ENCODE assay signal across 8 cellular contexts in the genomic region with DNA sequence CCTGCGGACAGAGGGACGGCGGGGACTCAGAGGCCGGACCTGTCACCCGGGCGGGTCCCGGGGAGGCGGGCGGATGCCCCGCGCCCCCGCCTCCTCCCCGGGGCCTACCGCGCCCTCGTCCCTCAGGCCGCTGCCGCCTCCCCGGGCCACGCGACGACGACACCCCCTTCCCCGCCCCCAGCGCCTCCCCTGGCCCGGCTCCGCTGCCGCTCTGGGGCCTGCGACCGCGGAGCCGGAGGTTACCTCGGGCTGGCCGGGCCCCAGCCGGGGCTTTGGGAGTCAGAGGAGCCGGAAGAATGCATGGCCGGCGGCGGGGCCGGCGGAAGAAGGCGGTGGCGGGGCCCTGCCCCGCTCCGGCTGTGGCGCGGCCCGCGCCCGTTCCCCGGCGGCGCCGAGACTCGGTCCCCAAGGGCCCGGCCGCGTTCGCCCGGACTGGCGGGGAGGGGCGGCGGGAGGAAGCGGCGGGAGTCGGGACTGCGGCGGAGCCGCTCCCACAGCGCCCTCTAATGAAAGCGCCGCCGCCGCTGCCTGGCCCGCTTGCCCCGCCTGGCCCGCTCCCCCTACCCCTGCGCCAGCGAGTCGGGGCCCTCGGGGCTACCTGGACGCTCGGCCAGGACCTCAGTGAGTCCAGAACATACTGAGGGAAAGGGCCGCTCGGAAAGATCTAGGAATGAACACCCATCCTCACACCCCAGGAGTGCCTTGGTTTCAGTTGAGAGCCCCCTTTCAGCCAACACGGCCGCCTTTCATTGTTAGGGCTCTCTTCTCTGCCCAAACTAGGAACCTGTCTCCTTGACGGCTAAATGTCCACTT. TPM values are rescaled to one million over a fixed set of nuclear protein-coding genes. Genes with fewer than 3 reads are reported as not detected.
A peak's percentile ranks its signal among the peaks of the same experiment; 100 is the strongest.
DNase-seq lines count a peak whose midpoint lies in the region; ATAC-seq and TF ChIP-seq lines count a peak whose summit lies in the region.

A gene with protein sequence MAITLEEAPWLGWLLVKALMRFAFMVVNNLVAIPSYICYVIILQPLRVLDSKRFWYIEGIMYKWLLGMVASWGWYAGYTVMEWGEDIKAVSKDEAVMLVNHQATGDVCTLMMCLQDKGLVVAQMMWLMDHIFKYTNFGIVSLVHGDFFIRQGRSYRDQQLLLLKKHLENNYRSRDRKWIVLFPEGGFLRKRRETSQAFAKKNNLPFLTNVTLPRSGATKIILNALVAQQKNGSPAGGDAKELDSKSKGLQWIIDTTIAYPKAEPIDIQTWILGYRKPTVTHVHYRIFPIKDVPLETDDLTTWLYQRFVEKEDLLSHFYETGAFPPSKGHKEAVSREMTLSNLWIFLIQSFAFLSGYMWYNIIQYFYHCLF (minus strand): TSS at position 434 of the 813 bp plus-strand sequence. CDS start 1,467 bp downstream, outside the sequence.

- H4K12ac ChIP-seq in trophoblast cell (ENCODE audit: low read depth, low read length): peak within 1 kb of the TSS; percentile 72

- H3K79me1 ChIP-seq in trophoblast cell (ENCODE audit: low read length): peaks cover 4% of the 10 kb centered on the region

- peak within 1 kb of the TSS; percentile 65 for H2BK12ac ChIP-seq in trophoblast cell (ENCODE audit: low read length)

- H3K23ac ChIP-seq in trophoblast cell (ENCODE audit: low read length): no peak within 1 kb of the TSS

- no peak for TF ChIP-seq POLR2A in transverse colon (IDR thresholded peaks at IDR 0.05)

- H3K9me2 ChIP-seq in GM23248 (ENCODE audit: insufficient read depth) (no peaks in the 10 kb centered on the region), SU-DHL-6 (replicated peaks; ENCODE audit: insufficient read depth, low read length) (no peaks in the 10 kb centered on the region)

- DNase-seq in GM23248 (peak; percentile 86), Right ventricle myocardium superior (peak; percentile 89), trophoblast cell (peak; percentile 63 to 69), transverse colon (peak; percentile 82)
- peak; percentile 14 for DNase-seq in activated naive CD8-positive, alpha-beta T cell treated with anti-CD3 and anti-CD28 coated beads, Interleukin-2, amount 50 U/mL, for 16 hours (ENCODE audit: low read depth, low spot score)

- peak within 1 kb of the TSS; percentile 90 for H3K9ac ChIP-seq in ES-I3 (ENCODE audit: low read depth, low read length)
- peak within 1 kb of the TSS; percentile 85 for H3K9ac ChIP-seq in GM23248
- peak within 1 kb of the TSS; percentile 71 for H3K9ac ChIP-seq in SU-DHL-6 (ENCODE audit: low read length)
- peak within 1 kb of the TSS; percentile 98 for H3K9ac ChIP-seq in trophoblast cell (ENCODE audit: low read length)

- H4K20me1 ChIP-seq in GM23248 (ENCODE audit: insufficient read depth): no peaks in the 10 kb centered on the region
- no peaks in the 10 kb centered on the region for H4K20me1 ChIP-seq in SU-DHL-6 (ENCODE audit: low read depth, low read length)

- TF ChIP-seq EP300 in transverse colon (IDR thresholded peaks at IDR 0.05; ENCODE audit: low read depth): no peak

- H4K8ac ChIP-seq in trophoblast cell (ENCODE audit: low read depth, low read length): peak within 1 kb of the TSS; percentile 88

- in situ Hi-C loops in GM23248 (cut with MboI): no loop called here
- in situ Hi-C loops in transverse colon (cut with MboI; ENCODE audit: low pct_ligation_motif_present in 1 of 4, low pct_unique_long_range_greater_than_20kb in 1 of 4, low sequenced_read_pairs in 3 of 4): no loop called here

- H3F3A ChIP-seq in GM23248 (ENCODE audit: insufficient read depth) (peaks cover 20% of the 10 kb centered on the region), SU-DHL-6 (ENCODE audit: insufficient read depth) (peaks cover 12% of the 10 kb centered on the region; the same call in 1 of the 2 replicates)

- peak; percentile 78 for TF ChIP-seq CTCF in LNCAP (IDR thresholded peaks at IDR 0.05)
- peak; percentile 47 for TF ChIP-seq CTCF in SU-DHL-6 (IDR thresholded peaks at IDR 0.05; ENCODE audit: insufficient read depth, low read length, poor library complexity, severe bottlenecking)
- TF ChIP-seq CTCF in transverse colon (IDR thresholded peaks at IDR 0.05): peak; percentile 44 to 76 (median 54)

- H3K9me3 ChIP-seq in ES-I3 (ENCODE audit: control insufficient read depth, insufficient read depth, low read length) (no peaks in the 10 kb centered on the region), GM23248 (ENCODE audit: low read depth) (no peaks in the 10 kb centered on the region), SU-DHL-6 (ENCODE audit: insufficient read depth, low read length) (no peaks in the 10 kb centered on the region), trophoblast cell (ENCODE audit: insufficient read depth, low read depth, low read length) (no peaks in the 10 kb centered on the region), transverse colon (no peaks in the 10 kb centered on the region)

- peak within 1 kb of the TSS; percentile 73 for H3K4me3 ChIP-seq in GM23248
- H3K4me3 ChIP-seq in SU-DHL-6 (ENCODE audit: insufficient read depth, low read length, poor library complexity, severe bottlenecking): peak within 1 kb of the TSS; percentile 65
- peak within 1 kb of the TSS; percentile 89 for H3K4me3 ChIP-seq in trophoblast cell (ENCODE audit: low read depth, low read length)
- H3K4me3 ChIP-seq in transverse colon: peak within 1 kb of the TSS; percentile 80 to 98 (median 92)

- H3K27ac ChIP-seq in GM23248 (peak within 1 kb of the TSS; percentile 11; the same call in 1 of the 2 replicates), SU-DHL-6 (ENCODE audit: low read depth, low read length) (peak within 1 kb of the TSS; percentile 47; the same call in 1 of the 2 replicates), trophoblast cell (ENCODE audit: low read depth, low read length) (peak within 1 kb of the TSS; percentile 57), transverse colon (peak within 1 kb of the TSS; percentile 89 to 92 (median 90))

- WGBS in GM23248 (ENCODE audit: low coverage in 1 of 2, low lambda C conversion rate in 2 of 2, missing lambda C conversion rate in 2 of 2), 2 experiments: 0 to 3% methylated on average over 29 to 63 of the region's 88 CpGs
- no CpG with 5 or more reads among the region's 88 CpGs for WGBS in trophoblast cell (ENCODE audit: extremely low coverage, insufficient coverage, insufficient read length)
- WGBS in transverse colon (ENCODE audit: low coverage in 1 of 2), 2 donors: 1% methylated on average over 45 of the region's 88 CpGs; no CpG with 5 or more reads in 1 of the 2 donors

- no peak within 1 kb of the TSS for H2AK5ac ChIP-seq in trophoblast cell (ENCODE audit: low read length)

- H3K4me1 ChIP-seq in ES-I3 (ENCODE audit: insufficient read depth, low read length) (no peaks in the 10 kb centered on the region), GM23248 (ENCODE audit: insufficient read depth) (peaks cover 16% of the 10 kb centered on the region), trophoblast cell (ENCODE audit: control insufficient read depth in 1 of 2, insufficient read depth in 2 of 2, low read length in 2 of 2) (peaks cover 0 to 6% of the 10 kb centered on the region in 2 experiments), transverse colon (peaks cover 8 to 30% (median 15%) of the 10 kb centered on the region in 4 donors)

- peak within 1 kb of the TSS; percentile 82 for H3K14ac ChIP-seq in trophoblast cell (ENCODE audit: low read length)

- peak within 1 kb of the TSS; percentile 86 for H4K91ac ChIP-seq in trophoblast cell (ENCODE audit: low read depth, low read length)

- H3K4me2 ChIP-seq in GM23248 (ENCODE audit: unreplicated experiment) (peak within 1 kb of the TSS; percentile 94), SU-DHL-6 (ENCODE audit: low read depth, low read length, poor library complexity, severe bottlenecking) (peak within 1 kb of the TSS; percentile 71), trophoblast cell (ENCODE audit: low read length) (peak within 1 kb of the TSS; percentile 98)

- peak within 1 kb of the TSS; percentile 28 for H2BK5ac ChIP-seq in trophoblast cell (ENCODE audit: low read depth, low read length, poor library complexity)

- H3K18ac ChIP-seq in trophoblast cell (ENCODE audit: low read length): peak within 1 kb of the TSS; percentile 93

- ATAC-seq in Right ventricle myocardium superior (ENCODE audit: poor library complexity): peak; percentile 98

- intact Hi-C loops in Right ventricle myocardium superior (cut with DNase I): loop anchor here (2.0 kb wide), 1 partner anchor 132 kb away; no protein-coding TSS in a partner anchor
- intact Hi-C loops in transverse colon (cut with DNase I; ENCODE audit: low total_unique reads): no loop called here

- H3K36me3 ChIP-seq in ES-I3 (ENCODE audit: insufficient read depth, low read length) (no peaks in the 10 kb centered on the region), GM23248 (ENCODE audit: low read depth) (no peaks in the 10 kb centered on the region), SU-DHL-6 (ENCODE audit: low read length) (no peaks in the 10 kb centered on the region), trophoblast cell (ENCODE audit: control insufficient read depth in 1 of 2, insufficient read depth in 2 of 2, low read length in 2 of 2) (peaks cover 0 to under 1% of the 10 kb centered on the region in 2 experiments), transverse colon (no peaks in the 10 kb centered on the region)

- H2AFZ ChIP-seq in GM23248 (peak within 1 kb of the TSS; percentile 80), SU-DHL-6 (ENCODE audit: low read depth, low read length, severe bottlenecking) (peak within 1 kb of the TSS; percentile 92), trophoblast cell (ENCODE audit: insufficient read depth, low read length, poor library complexity) (peak within 1 kb of the TSS; percentile 88)

- H3K79me2 ChIP-seq in GM23248 (ENCODE audit: insufficient read depth): peaks cover 24% of the 10 kb centered on the region; the same call in 1 of the 2 replicates
- H3K79me2 ChIP-seq in SU-DHL-6 (ENCODE audit: insufficient read depth, low read length): no peaks in the 10 kb centered on the region
- H3K79me2 ChIP-seq in trophoblast cell (ENCODE audit: control insufficient read depth, insufficient read depth, low read length, poor library complexity): peaks cover 2% of the 10 kb centered on the region

- peak within 1 kb of the TSS; percentile 77 for H2BK120ac ChIP-seq in trophoblast cell (ENCODE audit: insufficient read depth, low read length, poor library complexity)

- H3K27me3 ChIP-seq in GM23248 (replicated peaks; ENCODE audit: insufficient read depth) (no peaks in the 10 kb centered on the region), SU-DHL-6 (ENCODE audit: low read length) (no peaks in the 10 kb centered on the region), trophoblast cell (ENCODE audit: insufficient read depth, low read length) (no peaks in the 10 kb centered on the region), transverse colon (no peaks in the 10 kb centered on the region)

- H3K4ac ChIP-seq in trophoblast cell (ENCODE audit: low read depth, low read length): no peak within 1 kb of the TSS

RNA-seq across cellular contexts. Expression of the gene that starts here (rescaled TPM):
- 36.5 and 62.4 TPM in 2 replicates for total RNA-seq in GM23248 (2014; rRNA removed; shearing (Covaris generic))
- polyA plus RNA-seq in GM23248 (2016; fragmentation: Nextera tagmentation; extraction: Ambion mirVana): 13.5 and 17.5 TPM in 2 replicates
- 21.4 TPM for total RNA-seq in Right ventricle myocardium superior
- 8.9 and 9.9 TPM in 2 replicates for polyA plus RNA-seq in trophoblast cell (2013)
- 100 to 1,000 TPM in 1 of 4 donors, 10 to 100 TPM in 3; 19.3 to 345 (median 37.4) TPM for total RNA-seq in transverse colon

Comparison
In these comparisons a context has a peak if more than half of its experiments do, and no peak if none do; other contexts are left out.
1. Peak in every context shown above with its lines: DNase-seq, ATAC-seq, H3K4me3 ChIP-seq and H3K27ac ChIP-seq.
2. DNase-seq: peak in every context shown above with its lines; median percentile 89 in Right ventricle myocardium superior; 86 in GM23248; 82 in transverse colon; 66 in trophoblast cell; 14 in activated naive CD8-positive, alpha-beta T cell treated with anti-CD3 and anti-CD28 coated beads, Interleukin-2, amount 50 U/mL, for 16 hours.
3. H3K27ac ChIP-seq: peak in every context shown above with its lines; median percentile 90 in transverse colon; 57 in trophoblast cell; 47 in SU-DHL-6; 11 in GM23248.